Comparison of ENCODE assay signal across 40 cellular contexts in genomic region chr4:39235021-39235420, GRCh38.
"Had no signal": no experiment of that assay in that cellular context is flagged by ENCODE, and none has a peak within 500 bp of the region (broad histone marks: within the 10 kb centered on the region; RNA-seq: fewer than 3 reads in every experiment).

No MANE protein-coding gene starts in this region.

- H3K4me1 Mint-ChIP-seq: activated naive CD4-positive, alpha-beta T cell treated with anti-CD3 and anti-CD28 coated beads, Interleukin-2, amount 10 ng/mL, durations not matched to agents 7 days and 5 days; activated naive CD4-positive, alpha-beta T cell treated with anti-CD3 and anti-CD28 coated beads, Interleukin-2, amount 50 U/mL, for 24 hours; activated naive CD8-positive, alpha-beta T cell treated with anti-CD3 and anti-CD28 coated beads for 36 hours; activated naive CD8-positive, alpha-beta T cell treated with anti-CD3 and anti-CD28 coated beads, Interleukin-2, amount 10 ng/mL, durations not matched to agents 7 days and 5 days; activated naive CD8-positive, alpha-beta T cell treated with anti-CD3 and anti-CD28 coated beads, Interleukin-2, amount 50 U/mL, for 24 hours; activated T-helper 17 cell treated with anti-CD3 and anti-CD28 coated beads, Interleukin-2, amount 50 U/mL, for 72 hours; brain; central memory CD8-positive, alpha-beta T cell had no signal

- H3K4me3 Mint-ChIP-seq: activated naive CD4-positive, alpha-beta T cell treated with anti-CD3 and anti-CD28 coated beads for 36 hours; activated naive CD4-positive, alpha-beta T cell treated with anti-CD3 and anti-CD28 coated beads, Interleukin-2, amount 10 ng/mL, durations not matched to agents 7 days and 5 days; activated naive CD4-positive, alpha-beta T cell treated with anti-CD3 and anti-CD28 coated beads, Interleukin-2, amount 50 U/mL, for 24 hours; activated naive CD8-positive, alpha-beta T cell; activated naive CD8-positive, alpha-beta T cell treated with anti-CD3 and anti-CD28 coated beads for 36 hours; activated naive CD8-positive, alpha-beta T cell treated with anti-CD3 and anti-CD28 coated beads, Interleukin-2, amount 10 ng/mL, durations not matched to agents 7 days and 5 days; activated naive CD8-positive, alpha-beta T cell treated with anti-CD3 and anti-CD28 coated beads, Interleukin-2, amount 50 U/mL, for 24 hours; activated T-cell treated with anti-CD3 and anti-CD28 coated beads, Interleukin-2, amount 50 U/mL, for 24 hours; activated T-cell treated with anti-CD3 and anti-CD28 coated beads, Interleukin-2, amount 50 U/mL, for 4 hours; activated T-cell treated with anti-CD3 and anti-CD28 coated beads, Interleukin-2, amount 50 U/mL, for 72 hours; activated T-helper 1 cell treated with anti-CD3 and anti-CD28 coated beads, Interleukin-12 subunit alpha, Interleukin-12 subunit beta, Interleukin-2, Interleukin-4 antibody, amounts not matched to agents 30 ng/mL and 10 ng/mL and 1 ng/mL, durations not matched to agents 14 hours and 24 hours and 36 hours; activated T-helper 17 cell treated with anti-CD3 and anti-CD28 coated beads, Interleukin-2, amount 50 U/mL, for 72 hours; brain; central memory CD8-positive, alpha-beta T cell had no signal

- H3K36me3 Mint-ChIP-seq: activated naive CD4-positive, alpha-beta T cell treated with anti-CD3 and anti-CD28 coated beads, Interleukin-2, amount 50 U/mL, for 72 hours; activated naive CD8-positive, alpha-beta T cell treated with anti-CD3 and anti-CD28 coated beads, Interleukin-2, amount 10 ng/mL, durations not matched to agents 7 days and 5 days had no signal

- H3K9me3 Mint-ChIP-seq: activated naive CD4-positive, alpha-beta T cell treated with anti-CD3 and anti-CD28 coated beads for 36 hours; activated naive CD4-positive, alpha-beta T cell treated with anti-CD3 and anti-CD28 coated beads, Interleukin-2, amount 10 ng/mL, durations not matched to agents 7 days and 5 days; activated naive CD4-positive, alpha-beta T cell treated with anti-CD3 and anti-CD28 coated beads, Interleukin-2, amount 50 U/mL, for 24 hours; activated naive CD4-positive, alpha-beta T cell treated with anti-CD3 and anti-CD28 coated beads, Interleukin-2, amount 50 U/mL, for 72 hours; activated naive CD8-positive, alpha-beta T cell treated with anti-CD3 and anti-CD28 coated beads for 36 hours; activated naive CD8-positive, alpha-beta T cell treated with anti-CD3 and anti-CD28 coated beads, Interleukin-2, amount 10 ng/mL, durations not matched to agents 7 days and 5 days; activated naive CD8-positive, alpha-beta T cell treated with anti-CD3 and anti-CD28 coated beads, Interleukin-2, amount 50 U/mL, for 24 hours; activated T-cell treated with anti-CD3 and anti-CD28 coated beads, Interleukin-2, amount 50 U/mL, for 24 hours; activated T-cell treated with anti-CD3 and anti-CD28 coated beads, Interleukin-2, amount 50 U/mL, for 4 hours; activated T-cell treated with anti-CD3 and anti-CD28 coated beads, Interleukin-2, amount 50 U/mL, for 72 hours; activated T-helper 1 cell treated with anti-CD3 and anti-CD28 coated beads, Interleukin-12 subunit alpha, Interleukin-12 subunit beta, Interleukin-2, Interleukin-4 antibody, amounts not matched to agents 30 ng/mL and 10 ng/mL and 1 ng/mL, durations not matched to agents 14 hours and 24 hours and 36 hours; activated T-helper 17 cell treated with anti-CD3 and anti-CD28 coated beads, Interleukin-2, amount 50 U/mL, for 72 hours; activated T-helper 2 cell treated with anti-CD3 and anti-CD28 coated beads, Interferon-gamma antibody, Interleukin-2, Interleukin-4, amounts not matched to agents 10 μg/mL and 5 μg/mL and 100 μg/mL, durations not matched to agents 14 hours and 24 hours and 36 hours; brain; central memory CD8-positive, alpha-beta T cell had no signal

- H3K27me3 ChIP-seq: adrenal gland, ascending aorta, body of pancreas, brain microvascular endothelial cell, breast epithelium, cardiac muscle cell had no signal

- H3K4me1 ChIP-seq: adrenal gland, breast epithelium had no signal

- H3K4me3 ChIP-seq: adrenal gland, ascending aorta, body of pancreas, breast epithelium, cardiac muscle cell had no signal

- H3K27ac Mint-ChIP-seq: activated naive CD4-positive, alpha-beta T cell treated with anti-CD3 and anti-CD28 coated beads for 36 hours; activated naive CD4-positive, alpha-beta T cell treated with anti-CD3 and anti-CD28 coated beads, Interleukin-2, amount 10 ng/mL, durations not matched to agents 7 days and 5 days; activated naive CD4-positive, alpha-beta T cell treated with anti-CD3 and anti-CD28 coated beads, Interleukin-2, amount 50 U/mL, for 24 hours; activated naive CD4-positive, alpha-beta T cell treated with anti-CD3 and anti-CD28 coated beads, Interleukin-2, amount 50 U/mL, for 72 hours; activated naive CD8-positive, alpha-beta T cell; activated naive CD8-positive, alpha-beta T cell treated with anti-CD3 and anti-CD28 coated beads for 36 hours; activated naive CD8-positive, alpha-beta T cell treated with anti-CD3 and anti-CD28 coated beads, Interleukin-2, amount 10 ng/mL, durations not matched to agents 7 days and 5 days; activated naive CD8-positive, alpha-beta T cell treated with anti-CD3 and anti-CD28 coated beads, Interleukin-2, amount 50 U/mL, for 24 hours; activated T-cell treated with anti-CD3 and anti-CD28 coated beads, Interleukin-2, amount 50 U/mL, for 24 hours; activated T-cell treated with anti-CD3 and anti-CD28 coated beads, Interleukin-2, amount 50 U/mL, for 72 hours; activated T-helper 1 cell treated with anti-CD3 and anti-CD28 coated beads, Interleukin-12 subunit alpha, Interleukin-12 subunit beta, Interleukin-2, Interleukin-4 antibody, amounts not matched to agents 30 ng/mL and 10 ng/mL and 1 ng/mL, durations not matched to agents 14 hours and 24 hours and 36 hours; activated T-helper 17 cell treated with anti-CD3 and anti-CD28 coated beads, Interleukin-2, amount 50 U/mL, for 72 hours; activated T-helper 2 cell treated with anti-CD3 and anti-CD28 coated beads, Interferon-gamma antibody, Interleukin-2, Interleukin-4, amounts not matched to agents 10 μg/mL and 5 μg/mL and 100 μg/mL, durations not matched to agents 14 hours and 24 hours and 36 hours; brain had no signal

- DNase-seq: activated effector memory CD4-positive, alpha-beta T cell treated with anti-CD3 and anti-CD28 coated beads, Interleukin-2, amount 50 U/mL, for 16 hours; activated effector memory CD4-positive, alpha-beta T cell treated with Interleukin-2 at 50 U/mL for 16 hours; activated gamma-delta T cell; activated gamma-delta T cell treated with Interleukin-2 at 50 U/mL for 16 hours; activated naive CD4-positive, alpha-beta T cell; activated naive CD4-positive, alpha-beta T cell treated with anti-CD3 and anti-CD28 coated beads for 36 hours; activated naive CD4-positive, alpha-beta T cell treated with anti-CD3 and anti-CD28 coated beads, Interleukin-2, amount 10 ng/mL, durations not matched to agents 7 days and 5 days; activated naive CD4-positive, alpha-beta T cell treated with anti-CD3 and anti-CD28 coated beads, Interleukin-2, amount 50 U/mL, for 16 hours; activated naive CD4-positive, alpha-beta T cell treated with Interleukin-2 at 50 U/mL for 16 hours; activated naive CD8-positive, alpha-beta T cell treated with anti-CD3 and anti-CD28 coated beads for 36 hours; activated naive CD8-positive, alpha-beta T cell treated with anti-CD3 and anti-CD28 coated beads, Interleukin-2, amount 10 ng/mL, durations not matched to agents 7 days and 5 days; activated naive CD8-positive, alpha-beta T cell treated with anti-CD3 and anti-CD28 coated beads, Interleukin-2, amount 50 U/mL, for 24 hours; activated T-cell treated with anti-CD3 and anti-CD28 coated beads, Interleukin-2, amount 50 U/mL, for 1 hour; activated T-cell treated with anti-CD3 and anti-CD28 coated beads, Interleukin-2, amount 50 U/mL, for 24 hours; activated T-cell treated with anti-CD3 and anti-CD28 coated beads, Interleukin-2, amount 50 U/mL, for 4 hours; activated T-cell treated with anti-CD3 and anti-CD28 coated beads, Interleukin-2, amount 50 U/mL, for 48 hours; activated T-cell treated with anti-CD3 and anti-CD28 coated beads, Interleukin-2, amount 50 U/mL, for 72 hours; adrenal gland; amniotic stem cell; amygdala; anterior cingulate cortex; aorta; body of pancreas; brain microvascular endothelial cell; caudate nucleus; central memory CD4-positive, alpha-beta T cell; cerebellar nuclear complex had no signal

- H3K9me3 ChIP-seq: adrenal gland, ascending aorta, body of pancreas, breast epithelium had no signal

- FAIRE-seq: astrocyte, bronchial epithelial cell had no signal

- H3K27ac ChIP-seq: adrenal gland, body of pancreas, brain microvascular endothelial cell, breast epithelium, cardiac muscle cell had no signal

- ATAC-seq: activated naive CD4-positive, alpha-beta T cell treated with anti-CD3 and anti-CD28 coated beads, Interleukin-2, amount 50 U/mL, for 72 hours; activated naive CD8-positive, alpha-beta T cell treated with anti-CD3 and anti-CD28 coated beads, Interleukin-2, amount 50 U/mL, for 24 hours; activated T-cell treated with anti-CD3 and anti-CD28 coated beads, Interleukin-2, amount 50 U/mL, for 4 hours; activated T-cell treated with anti-CD3 and anti-CD28 coated beads, Interleukin-2, amount 50 U/mL, for 72 hours; activated T-helper 17 cell treated with anti-CD3 and anti-CD28 coated beads, Interleukin-2, amount 50 U/mL, for 72 hours; body of pancreas had no signal

- H3K36me3 ChIP-seq: brain microvascular endothelial cell had no signal

- H3K27me3 Mint-ChIP-seq: activated naive CD4-positive, alpha-beta T cell treated with anti-CD3 and anti-CD28 coated beads, Interleukin-2, amount 10 ng/mL, durations not matched to agents 7 days and 5 days; activated naive CD4-positive, alpha-beta T cell treated with anti-CD3 and anti-CD28 coated beads, Interleukin-2, amount 50 U/mL, for 24 hours; activated naive CD8-positive, alpha-beta T cell; activated naive CD8-positive, alpha-beta T cell treated with anti-CD3 and anti-CD28 coated beads for 36 hours; activated naive CD8-positive, alpha-beta T cell treated with anti-CD3 and anti-CD28 coated beads, Interleukin-2, amount 10 ng/mL, durations not matched to agents 7 days and 5 days; activated naive CD8-positive, alpha-beta T cell treated with anti-CD3 and anti-CD28 coated beads, Interleukin-2, amount 50 U/mL, for 24 hours; activated T-cell treated with anti-CD3 and anti-CD28 coated beads, Interleukin-2, amount 50 U/mL, for 24 hours; activated T-helper 17 cell treated with anti-CD3 and anti-CD28 coated beads, Interleukin-2, amount 50 U/mL, for 72 hours; brain; central memory CD8-positive, alpha-beta T cell had no signal
